ENCODE assay signal across 1 cellular context in the genomic region with DNA sequence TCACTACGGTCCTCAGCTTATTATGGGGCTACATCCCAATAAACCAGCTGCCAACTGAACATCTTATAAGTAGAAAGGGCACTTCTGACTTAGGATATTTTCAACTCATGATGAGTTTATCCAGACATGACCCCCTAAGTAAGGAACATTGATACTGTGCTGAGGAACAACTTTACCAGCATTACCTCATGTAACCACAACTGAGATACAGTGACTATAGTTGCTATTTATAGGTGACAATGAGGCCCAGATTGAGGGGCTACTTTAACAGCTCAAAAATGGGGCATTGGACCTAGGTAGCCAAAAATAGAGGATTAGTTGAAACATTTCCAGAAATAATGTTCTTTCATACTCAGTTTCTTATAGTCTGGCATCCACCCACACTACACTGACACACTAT.
TF ChIP-seq lines count a peak whose summit lies in the region.

No MANE protein-coding gene starts in this region.

TF ChIP-seq in SK-N-SH treated with all-trans-retinoic acid at 6 μM for 48 hours, 23 proteins besides CTCF, POLR2A, EP300 and RAD21 (continued from another document):
- TF ChIP-seq, protein P1, sequence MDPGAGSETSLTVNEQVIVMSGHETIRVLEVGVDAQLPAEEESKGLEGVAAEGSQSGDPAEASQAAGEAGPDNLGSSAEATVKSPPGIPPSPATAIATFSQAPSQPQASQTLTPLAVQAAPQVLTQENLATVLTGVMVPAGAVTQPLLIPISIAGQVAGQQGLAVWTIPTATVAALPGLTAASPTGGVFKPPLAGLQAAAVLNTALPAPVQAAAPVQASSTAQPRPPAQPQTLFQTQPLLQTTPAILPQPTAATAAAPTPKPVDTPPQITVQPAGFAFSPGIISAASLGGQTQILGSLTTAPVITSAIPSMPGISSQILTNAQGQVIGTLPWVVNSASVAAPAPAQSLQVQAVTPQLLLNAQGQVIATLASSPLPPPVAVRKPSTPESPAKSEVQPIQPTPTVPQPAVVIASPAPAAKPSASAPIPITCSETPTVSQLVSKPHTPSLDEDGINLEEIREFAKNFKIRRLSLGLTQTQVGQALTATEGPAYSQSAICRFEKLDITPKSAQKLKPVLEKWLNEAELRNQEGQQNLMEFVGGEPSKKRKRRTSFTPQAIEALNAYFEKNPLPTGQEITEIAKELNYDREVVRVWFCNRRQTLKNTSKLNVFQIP (CRISPR knock-in tag; IDR thresholded peaks at IDR 0.05; ENCODE audit: borderline replicate concordance, low read depth), result no peak
- TF ChIP-seq OSR1 (CRISPR knock-in tag; IDR thresholded peaks at IDR 0.05), result no peak
- no peak for TF ChIP-seq TCF4 (CRISPR knock-in tag; IDR thresholded peaks at IDR 0.05; ENCODE audit: borderline replicate concordance)
- TF ChIP-seq GLIS3 (CRISPR knock-in tag; IDR thresholded peaks at IDR 0.05), result no peak
- no peak for TF ChIP-seq TOX (CRISPR knock-in tag; IDR thresholded peaks at IDR 0.05; ENCODE audit: borderline replicate concordance)
- TF ChIP-seq ISL1 (CRISPR knock-in tag; IDR thresholded peaks at IDR 0.05), result no peak
- no peak for TF ChIP-seq CSDC2 (CRISPR knock-in tag; IDR thresholded peaks at IDR 0.05)
TF ChIP-seq in SK-N-SH treated with all-trans-retinoic acid at 6 μM for 48 hours: peak in this region for 0.
